In genomic region chr7:74454948-74455804, GRCh38 we compare ENCODE assay signal across 8 cellular contexts. TPM values are rescaled to one million over a fixed set of nuclear protein-coding genes. Genes with fewer than 3 reads are reported as not detected.
A peak's percentile ranks its signal among the peaks of the same experiment; 100 is the strongest.
DNase-seq lines count a peak whose midpoint lies in the region; ATAC-seq and TF ChIP-seq lines count a peak whose summit lies in the region.

No MANE protein-coding gene starts in this region.

- 26 to 62% methylated on average over 24 of the region's 24 CpGs for WGBS in sigmoid colon, 2 donors

- no peak for DNase-seq in HFF-Myc (ENCODE audit: extremely low read depth, low read depth)
- DNase-seq in adipocyte (ENCODE audit: low read depth), result peak; percentile 21
- peak; percentile 7 to 27 for DNase-seq in hippocampal formation (lab: John Stamatoyannopoulos, UW)
- DNase-seq in sigmoid colon, result no peak
- no peak for DNase-seq in LoVo (ENCODE audit: low spot score)
- DNase-seq in Karpas-422, result no peak

- H3K27ac ChIP-seq in sigmoid colon (peak overlapping the region; percentile 88 to 96 (median 92)), Karpas-422 (ENCODE audit: low read length) (no peak overlapping the region)

- ATAC-seq in GM19452 (IDR thresholded peaks at IDR 0.05; ENCODE audit: unreplicated experiment), result no peak
- ATAC-seq in GM19035 (IDR thresholded peaks at IDR 0.05; ENCODE audit: unreplicated experiment), result no peak

- intact Hi-C loops in sigmoid colon (cut with DNase I), result loop anchor here (5.0 kb wide), 1 partner anchor 47 kb away; no protein-coding TSS in a partner anchor

- H3K4me3 ChIP-seq in HFF-Myc (replicated peaks; ENCODE audit: low read depth, low read length) (peak overlapping the region; percentile 64), adipocyte (ENCODE audit: low read length) (peak overlapping the region; percentile 77), sigmoid colon (peak overlapping the region; percentile 78 to 89 (median 86)), Karpas-422 (ENCODE audit: low read length) (no peak overlapping the region)

- H3K27me3 ChIP-seq in adipocyte (replicated peaks; ENCODE audit: control insufficient read depth, insufficient read depth, low read length), result no peaks in the 10 kb centered on the region
- H3K27me3 ChIP-seq in sigmoid colon, result no peaks in the 10 kb centered on the region
- no peaks in the 10 kb centered on the region for H3K27me3 ChIP-seq in Karpas-422 (ENCODE audit: low read length)

- H3K4me2 ChIP-seq in Karpas-422 (ENCODE audit: low read depth, low read length, poor library complexity, severe bottlenecking), result no peak overlapping the region

- TF ChIP-seq CTCF in HFF-Myc (IDR thresholded peaks at IDR 0.05; ENCODE audit: low read depth, low read length, missing control alignments) (no peak), sigmoid colon (IDR thresholded peaks at IDR 0.05) (no peak)

- no peaks in the 10 kb centered on the region for H3K9me2 ChIP-seq in Karpas-422 (replicated peaks; ENCODE audit: insufficient read depth, low read length)

- no peak overlapping the region for H2AFZ ChIP-seq in Karpas-422 (ENCODE audit: low read length)

- H3K9ac ChIP-seq in adipocyte (ENCODE audit: low read length) (peak overlapping the region; percentile 72), Karpas-422 (ENCODE audit: low read length) (no peak overlapping the region)

- H3K9me3 ChIP-seq in adipocyte (ENCODE audit: control insufficient read depth, low read length) (no peaks in the 10 kb centered on the region), sigmoid colon (no peaks in the 10 kb centered on the region), Karpas-422 (ENCODE audit: low read length) (no peaks in the 10 kb centered on the region)

- H3K79me2 ChIP-seq in Karpas-422 (ENCODE audit: low read length), result no peaks in the 10 kb centered on the region

- TF ChIP-seq POLR2A in sigmoid colon (IDR thresholded peaks at IDR 0.05), result no peak

- no peaks in the 10 kb centered on the region for H3K36me3 ChIP-seq in adipocyte (ENCODE audit: control insufficient read depth, insufficient read depth, low read length, severe bottlenecking)
- H3K36me3 ChIP-seq in sigmoid colon, result no peaks in the 10 kb centered on the region
- H3K36me3 ChIP-seq in Karpas-422 (ENCODE audit: insufficient read depth, low read length), result no peaks in the 10 kb centered on the region

- H3K4me1 ChIP-seq in adipocyte (ENCODE audit: control insufficient read depth, insufficient read depth, low read length), result peaks cover 19% of the 10 kb centered on the region
- H3K4me1 ChIP-seq in sigmoid colon, result peaks cover 2 to 32% (median 28%) of the 10 kb centered on the region in 4 donors
- H3K4me1 ChIP-seq in Karpas-422 (ENCODE audit: low read length), result no peaks in the 10 kb centered on the region

- no peak for TF ChIP-seq EP300 in sigmoid colon (IDR thresholded peaks at IDR 0.05)

- no peaks in the 10 kb centered on the region for H4K20me1 ChIP-seq in Karpas-422 (ENCODE audit: insufficient read depth, low read depth, low read length)

RNA-seq across cellular contexts. Expression of gene GTF2IRD1, which starts 1.5 kb away (rescaled TPM):
- 10 to 100 TPM; 15.0 to 24.2 (median 17.9) TPM for total RNA-seq in sigmoid colon
- 10 to 100 TPM in 1 of 3 donors, 1 to 10 TPM in 2; 1.8 to 13.6 (median 3.5) TPM for polyA plus RNA-seq in sigmoid colon
- total RNA-seq in Karpas-422 (2014; rRNA removed; shearing (Covaris generic); ENCODE audit: low replicate concordance), result not detected in 2 replicates

Comparison
In these comparisons a context has a peak if more than half of its experiments do, and no peak if none do; other contexts are left out.
1. DNase-seq: peak in adipocyte (single experiment) and hippocampal formation (2 of 2); none in HFF-Myc (single experiment), sigmoid colon (single experiment), LoVo (single experiment) and Karpas-422 (single experiment).
2. RNA of gene GTF2IRD1, which starts 1.5 kb away (total RNA-seq): 15.0 to 24.2 TPM in sigmoid colon; not detected in Karpas-422; every median in the first group is over 10 times any median in the second.